1 cellular context compared by ENCODE assay signal in the genomic region with DNA sequence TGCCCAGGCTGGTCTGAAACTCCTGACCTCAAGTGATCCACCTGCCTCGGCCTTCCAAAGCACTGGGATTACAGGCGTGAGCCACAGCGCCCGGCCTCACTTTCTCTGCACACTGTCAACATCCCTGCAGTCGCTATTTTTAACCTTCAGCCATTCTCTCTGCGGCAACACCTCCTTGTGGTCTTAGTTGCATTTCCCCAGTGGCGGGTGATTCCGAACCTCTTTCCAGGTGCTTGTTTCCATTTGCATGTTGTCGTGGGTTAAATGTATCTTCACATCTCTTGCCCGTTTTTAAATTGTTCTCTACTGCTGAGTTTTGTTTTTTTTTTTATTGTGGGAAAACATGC.
TF ChIP-seq lines count a peak whose summit lies in the region.

No MANE protein-coding gene starts in this region.

TF ChIP-seq in GM23338, 12 proteins besides CTCF, POLR2A, EP300 and RAD21:
- TF ChIP-seq JUNB (IDR thresholded peaks at IDR 0.05; ENCODE audit: unreplicated experiment) (no peak), CREB1 (CRISPR knock-in tag; IDR thresholded peaks at IDR 0.05; ENCODE audit: low read depth) (no peak), EZH2phosphoT487 (IDR thresholded peaks at IDR 0.05; ENCODE audit: unreplicated experiment) (no peak), STAT1 (IDR thresholded peaks at IDR 0.05; ENCODE audit: unreplicated experiment) (no peak), EZH2 (IDR thresholded peaks at IDR 0.05; ENCODE audit: low read depth, unreplicated experiment) (no peak)
- TF ChIP-seq, protein P1, sequence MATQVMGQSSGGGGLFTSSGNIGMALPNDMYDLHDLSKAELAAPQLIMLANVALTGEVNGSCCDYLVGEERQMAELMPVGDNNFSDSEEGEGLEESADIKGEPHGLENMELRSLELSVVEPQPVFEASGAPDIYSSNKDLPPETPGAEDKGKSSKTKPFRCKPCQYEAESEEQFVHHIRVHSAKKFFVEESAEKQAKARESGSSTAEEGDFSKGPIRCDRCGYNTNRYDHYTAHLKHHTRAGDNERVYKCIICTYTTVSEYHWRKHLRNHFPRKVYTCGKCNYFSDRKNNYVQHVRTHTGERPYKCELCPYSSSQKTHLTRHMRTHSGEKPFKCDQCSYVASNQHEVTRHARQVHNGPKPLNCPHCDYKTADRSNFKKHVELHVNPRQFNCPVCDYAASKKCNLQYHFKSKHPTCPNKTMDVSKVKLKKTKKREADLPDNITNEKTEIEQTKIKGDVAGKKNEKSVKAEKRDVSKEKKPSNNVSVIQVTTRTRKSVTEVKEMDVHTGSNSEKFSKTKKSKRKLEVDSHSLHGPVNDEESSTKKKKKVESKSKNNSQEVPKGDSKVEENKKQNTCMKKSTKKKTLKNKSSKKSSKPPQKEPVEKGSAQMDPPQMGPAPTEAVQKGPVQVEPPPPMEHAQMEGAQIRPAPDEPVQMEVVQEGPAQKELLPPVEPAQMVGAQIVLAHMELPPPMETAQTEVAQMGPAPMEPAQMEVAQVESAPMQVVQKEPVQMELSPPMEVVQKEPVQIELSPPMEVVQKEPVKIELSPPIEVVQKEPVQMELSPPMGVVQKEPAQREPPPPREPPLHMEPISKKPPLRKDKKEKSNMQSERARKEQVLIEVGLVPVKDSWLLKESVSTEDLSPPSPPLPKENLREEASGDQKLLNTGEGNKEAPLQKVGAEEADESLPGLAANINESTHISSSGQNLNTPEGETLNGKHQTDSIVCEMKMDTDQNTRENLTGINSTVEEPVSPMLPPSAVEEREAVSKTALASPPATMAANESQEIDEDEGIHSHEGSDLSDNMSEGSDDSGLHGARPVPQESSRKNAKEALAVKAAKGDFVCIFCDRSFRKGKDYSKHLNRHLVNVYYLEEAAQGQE (IDR thresholded peaks at IDR 0.05; ENCODE audit: unreplicated experiment): no peak
TF ChIP-seq in GM23338: peak in this region for 0.
